8 cellular contexts compared by ENCODE assay signal in genomic region chr3:111539351-111540331, GRCh38. TPM values are rescaled to one million over a fixed set of nuclear protein-coding genes. Genes with fewer than 3 reads are reported as not detected.
DNase-seq lines count a peak whose midpoint lies in the region; TF ChIP-seq lines count a peak whose summit lies in the region.

No MANE protein-coding gene starts in this region.

- H3K9ac ChIP-seq in Loucy (ENCODE audit: low read depth, low read length, poor library complexity, severe bottlenecking), result peak overlapping the region; percentile 42
- no peak overlapping the region for H3K9ac ChIP-seq in mesenchymal stem cell (ENCODE audit: low read length)

- no peak overlapping the region for H2BK12ac ChIP-seq in mesenchymal stem cell (ENCODE audit: low read length in 2 of 2)

- no peak overlapping the region for H3K18ac ChIP-seq in mesenchymal stem cell (ENCODE audit: low read depth in 1 of 2, low read length in 2 of 2)

- CTCF ChIA-PET in HEK293 (lab: Yijun Ruan, JAX), result interaction anchor here (0.7 to 1.1 kb wide), 2 partner anchors 11 to 16 kb away, joined by 3 to 4 read pairs; no protein-coding TSS in a partner anchor

- peak overlapping the region; percentile 78 for H3K4me2 ChIP-seq in Loucy (ENCODE audit: low read depth, low read length, poor library complexity, severe bottlenecking)
- H3K4me2 ChIP-seq in mesenchymal stem cell (ENCODE audit: low read length, poor library complexity, severe bottlenecking), result no peak overlapping the region

- no peak overlapping the region for H2AK5ac ChIP-seq in mesenchymal stem cell (ENCODE audit: low read length, severe bottlenecking)

- H3K4me3 ChIP-seq in HEK293 (ENCODE audit: low read depth, low read length) (no peak overlapping the region), Loucy (ENCODE audit: low read length, poor library complexity, severe bottlenecking) (peak overlapping the region; percentile 70), mesenchymal stem cell (ENCODE audit: insufficient read depth in 1 of 2, low read depth in 1 of 2, low read length in 2 of 2) (no peak overlapping the region)

- no peak overlapping the region for H2BK120ac ChIP-seq in mesenchymal stem cell (ENCODE audit: low read depth, low read length)

- H3K4ac ChIP-seq in mesenchymal stem cell (ENCODE audit: low read depth in 1 of 2, low read length in 2 of 2), result no peak overlapping the region

- no peak overlapping the region for H3K23ac ChIP-seq in mesenchymal stem cell (ENCODE audit: low read length in 2 of 2)

- POLR2A ChIA-PET in HEK293 (lab: Yijun Ruan, JAX), result no interaction called here

- H2AFZ ChIP-seq in Loucy (ENCODE audit: low read length) (peak overlapping the region; percentile 72), mesenchymal stem cell (ENCODE audit: low read depth, low read length) (no peak overlapping the region)

- H3K4me1 ChIP-seq in HEK293 (ENCODE audit: control insufficient read depth, insufficient read depth, low read length) (no peaks in the 10 kb centered on the region), Loucy (ENCODE audit: insufficient read depth, low read length, poor library complexity, severe bottlenecking) (peaks cover 58% of the 10 kb centered on the region), mesenchymal stem cell (ENCODE audit: control insufficient read depth, insufficient read depth, low read depth, low read length) (peaks cover 4% of the 10 kb centered on the region)

- H3K9me2 ChIP-seq in Loucy (replicated peaks; ENCODE audit: low read depth, low read length), result no peaks in the 10 kb centered on the region

- no peak overlapping the region for H3K14ac ChIP-seq in mesenchymal stem cell (ENCODE audit: low read length in 2 of 2)

- no peaks in the 10 kb centered on the region for H3K36me3 ChIP-seq in HEK293 (ENCODE audit: control insufficient read depth in 2 of 2, insufficient read depth in 1 of 2, low read length in 2 of 2)
- H3K36me3 ChIP-seq in Loucy (ENCODE audit: insufficient read depth, low read length), result no peaks in the 10 kb centered on the region
- H3K36me3 ChIP-seq in mesenchymal stem cell (ENCODE audit: control insufficient read depth in 1 of 2, insufficient read depth in 2 of 2, low read depth in 1 of 2, low read length in 2 of 2), result no peaks in the 10 kb centered on the region

- no peaks in the 10 kb centered on the region for H4K20me1 ChIP-seq in Loucy (ENCODE audit: insufficient read depth, low read length, poor library complexity, severe bottlenecking)

- H3K79me1 ChIP-seq in mesenchymal stem cell (replicated peaks; ENCODE audit: low read length, poor library complexity, severe bottlenecking), result no peaks in the 10 kb centered on the region

- H3F3A ChIP-seq in Loucy (ENCODE audit: low read depth), result no peaks in the 10 kb centered on the region

- no peak overlapping the region for H2BK15ac ChIP-seq in mesenchymal stem cell (ENCODE audit: low read depth, poor library complexity, severe bottlenecking)

- H3K79me2 ChIP-seq in Loucy (ENCODE audit: insufficient read depth, low read length), result peaks cover 27% of the 10 kb centered on the region

- 43% methylated on average over 9 of the region's 10 CpGs for WGBS in mesenchymal stem cell

- H3K9me3 ChIP-seq in HEK293 (ENCODE audit: control insufficient read depth, insufficient read depth, low read depth, low read length), result no peaks in the 10 kb centered on the region
- no peaks in the 10 kb centered on the region for H3K9me3 ChIP-seq in Loucy (ENCODE audit: insufficient read depth, low read depth, low read length)
- H3K9me3 ChIP-seq in mesenchymal stem cell (ENCODE audit: control insufficient read depth, low read length), result no peaks in the 10 kb centered on the region

- DNase-seq in NOMO-1 treated with DMSO at 0.1 percent for 48 hours (lab: John Stamatoyannopoulos, UW; ENCODE audit: unreplicated experiment) (peak; percentile 29), NOMO-1 treated with dmso at 0.1 percent for 144 hours (lab: John Stamatoyannopoulos, UW; ENCODE audit: unreplicated experiment) (no peak), UCSD-AML1 (lab: John Stamatoyannopoulos, UW; ENCODE audit: unreplicated experiment) (peak; percentile 34), caudate nucleus (lab: John Stamatoyannopoulos, UW) (peak in 51 of 61 donors; percentile 0 to 84 (median 28)), mesenchymal stem cell (peak; percentile 64)
- peak; percentile 35 to 41 for DNase-seq in stimulated activated CD8-positive, alpha-beta memory T cell treated with anti-CD3 and anti-CD28 coated beads, Interleukin-7, amount 100 ng/mL, for 1 hour (ENCODE audit: low read depth in 2 of 2)

- peak overlapping the region; percentile 23 for H4K8ac ChIP-seq in mesenchymal stem cell (ENCODE audit: low read length)

- H2BK5ac ChIP-seq in mesenchymal stem cell (ENCODE audit: low read depth, low read length, poor library complexity, severe bottlenecking), result no peak overlapping the region

- TF ChIP-seq CTCF in HEK293 (tag by site-specific recombination; IDR thresholded peaks at IDR 0.05) (peak; percentile 44; the same call in 1 of the 2 replicates), Loucy (conservative IDR thresholded peaks at IDR 0.05; ENCODE audit: low read length) (peak; percentile 100)

- H3K27ac ChIP-seq in HEK293 (ENCODE audit: extremely low read depth, low read depth, low read length) (no peak overlapping the region), caudate nucleus (ENCODE audit: low read depth, low read length) (no peak overlapping the region), mesenchymal stem cell (ENCODE audit: low read length, poor library complexity, severe bottlenecking) (peak overlapping the region; percentile 30)

- no peak overlapping the region for H4K91ac ChIP-seq in mesenchymal stem cell (ENCODE audit: low read length)

- H3K27me3 ChIP-seq in Loucy (ENCODE audit: insufficient read depth, low read length, poor library complexity, severe bottlenecking) (no peaks in the 10 kb centered on the region), mesenchymal stem cell (ENCODE audit: control insufficient read depth in 1 of 2, insufficient read depth in 1 of 2, low read length in 2 of 2) (peaks cover 0 to 3% of the 10 kb centered on the region in 2 experiments)

TF ChIP-seq in HEK293, 187 proteins besides CTCF, POLR2A, EP300 and RAD21:
- peak; percentile 54 for TF ChIP-seq ZNF654 (tag by site-specific recombination; IDR thresholded peaks at IDR 0.05; ENCODE audit: low read depth)
- TF ChIP-seq ZNF157 (tag by site-specific recombination; IDR thresholded peaks at IDR 0.05), result no peak

RNA-seq across cellular contexts. Expression of gene CD96, which starts 2.4 kb away (rescaled TPM):
- polyA plus RNA-seq in mesenchymal stem cell (2013, experiment 1 of 2), result 0.03 TPM
- 0.03 TPM for polyA plus RNA-seq in mesenchymal stem cell (2013, experiment 2 of 2)

RNA-seq across cellular contexts. Expression of gene ZBED2, which starts 55.5 kb away (rescaled TPM):
- polyA plus RNA-seq in mesenchymal stem cell (2013, experiment 1 of 2), result 0.01 TPM
- not detected for polyA plus RNA-seq in mesenchymal stem cell (2013, experiment 2 of 2)
